ENCODE assay signal across 17 cellular contexts in the genomic region with DNA sequence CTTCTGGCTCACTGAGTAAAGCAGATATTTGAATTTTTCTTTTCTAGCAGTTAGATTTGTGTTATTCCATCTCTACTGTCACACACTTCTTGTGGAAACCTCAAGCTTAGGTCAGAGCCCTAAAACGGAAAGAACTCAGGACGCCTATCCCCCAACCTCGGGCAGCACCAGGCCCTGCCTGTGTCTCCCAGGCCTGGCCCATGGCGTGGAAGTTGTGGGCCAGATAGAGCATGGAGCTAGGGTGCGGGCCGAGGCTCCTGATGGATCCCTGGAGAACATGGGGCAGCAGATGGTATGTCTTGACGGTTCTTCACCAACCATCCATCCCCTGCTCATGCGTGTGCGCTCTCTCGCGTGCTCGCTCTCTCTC. TPM values are rescaled to one million over a fixed set of nuclear protein-coding genes. Genes with fewer than 3 reads are reported as not detected.
DNase-seq lines count a peak whose midpoint lies in the region; ATAC-seq and TF ChIP-seq lines count a peak whose summit lies in the region.
"Had no signal": no experiment of that assay in that cellular context is flagged by ENCODE, and none has a peak within 500 bp of the region (broad histone marks: within the 10 kb centered on the region; RNA-seq: fewer than 3 reads in every experiment).

No MANE protein-coding gene starts in this region.

- H3K4me3 ChIP-seq in DND-41 (ENCODE audit: low read depth in 1 of 2, low read length in 2 of 2) (no peak overlapping the region), osteoblast (ENCODE audit: insufficient read depth, low read length) (no peak overlapping the region)
- H3K4me3 ChIP-seq: BLaER1, breast epithelium, coronary artery, pancreas, stomach, upper lobe of left lung had no signal

- H3K36me3 Mint-ChIP-seq in activated CD8-positive, alpha-beta T cell treated with anti-CD3 and anti-CD28 coated beads for 36 hours (ENCODE audit: low read depth) = peaks cover 21% of the 10 kb centered on the region
- peaks cover 75% of the 10 kb centered on the region for H3K36me3 Mint-ChIP-seq in activated CD8-positive, alpha-beta T cell treated with anti-CD3 and anti-CD28 coated beads, Interleukin-2, amount 10 ng/mL, durations not matched to agents 7 days and 5 days (ENCODE audit: low read depth)
- H3K36me3 Mint-ChIP-seq in WTC11 = peaks cover 7% of the 10 kb centered on the region; the same call in 1 of the 2 replicates
- H3K36me3 Mint-ChIP-seq: naive B cell had no signal

- H3K9ac ChIP-seq in DND-41 (ENCODE audit: low read depth, low read length) = no peak overlapping the region
- H3K9ac ChIP-seq: BLaER1, KMS-11 had no signal

- intact Hi-C loops in activated CD8-positive, alpha-beta T cell treated with anti-CD3 and anti-CD28 coated beads for 36 hours (cut with micrococcal nuclease) = no loop called here
- intact Hi-C loops in head of caudate nucleus (cut with DNase I) = no loop called here

- H3K9me3 Mint-ChIP-seq in activated CD8-positive, alpha-beta T cell treated with anti-CD3 and anti-CD28 coated beads for 36 hours = no peaks in the 10 kb centered on the region
- no peaks in the 10 kb centered on the region for H3K9me3 Mint-ChIP-seq in activated CD8-positive, alpha-beta T cell treated with anti-CD3 and anti-CD28 coated beads, Interleukin-2, amount 10 ng/mL, durations not matched to agents 7 days and 5 days (ENCODE audit: insufficient read depth)
- H3K9me3 Mint-ChIP-seq in WTC11 = no peaks in the 10 kb centered on the region
- H3K9me3 Mint-ChIP-seq: memory B cell, naive B cell had no signal

- H3K4me1 ChIP-seq in DND-41 (ENCODE audit: insufficient read depth, low read length) (no peaks in the 10 kb centered on the region), osteoblast (ENCODE audit: insufficient read depth, low read length) (no peaks in the 10 kb centered on the region)
- H3K4me1 ChIP-seq: BLaER1, breast epithelium had no signal

- H3K4me2 ChIP-seq in DND-41 (ENCODE audit: insufficient read depth, low read length) (no peak overlapping the region), osteoblast (ENCODE audit: insufficient read depth, low read length) (no peak overlapping the region)
- H3K4me2 ChIP-seq: BLaER1, KMS-11 had no signal

- no peaks in the 10 kb centered on the region for H3K27me3 Mint-ChIP-seq in activated CD8-positive, alpha-beta T cell treated with anti-CD3 and anti-CD28 coated beads for 36 hours
- H3K27me3 Mint-ChIP-seq in activated CD8-positive, alpha-beta T cell treated with anti-CD3 and anti-CD28 coated beads, Interleukin-2, amount 10 ng/mL, durations not matched to agents 7 days and 5 days (ENCODE audit: low read depth) = no peaks in the 10 kb centered on the region
- no peaks in the 10 kb centered on the region for H3K27me3 Mint-ChIP-seq in WTC11 (ENCODE audit: low read depth)
- H3K27me3 Mint-ChIP-seq: memory B cell, naive B cell had no signal

- no peak for ATAC-seq in activated CD8-positive, alpha-beta T cell treated with anti-CD3 and anti-CD28 coated beads for 36 hours
- ATAC-seq in activated CD8-positive, alpha-beta T cell treated with anti-CD3 and anti-CD28 coated beads, Interleukin-2, amount 10 ng/mL, durations not matched to agents 7 days and 5 days = no peak
- ATAC-seq in DND-41 (ENCODE audit: insufficient read depth, low read depth) (peak; percentile 10; the same call in 1 of the 3 replicates), WTC11 (peak; percentile 58), GM18868 (IDR thresholded peaks at IDR 0.05; ENCODE audit: unreplicated experiment) (no peak)

- no peaks in the 10 kb centered on the region for H3K9me3 ChIP-seq in DND-41 (ENCODE audit: insufficient read depth, low read length, severe bottlenecking)
- no peaks in the 10 kb centered on the region for H3K9me3 ChIP-seq in osteoblast (ENCODE audit: low read depth, low read length)
- H3K9me3 ChIP-seq: BLaER1, breast epithelium, pancreas, stomach, upper lobe of left lung had no signal

- no peak overlapping the region for H2AFZ ChIP-seq in DND-41 (ENCODE audit: low read depth, low read length)
- H2AFZ ChIP-seq in osteoblast (ENCODE audit: low read length) = no peak overlapping the region

- POLR2A ChIA-PET in activated CD8-positive, alpha-beta T cell treated with anti-CD3 and anti-CD28 coated beads for 36 hours (lab: Charles Lee) = interaction anchor here (0.8 to 1.5 kb wide), 2 partner anchors 8 to 104 kb away, joined by 3 to 5 read pairs; no protein-coding TSS in a partner anchor
- POLR2A ChIA-PET in activated CD8-positive, alpha-beta T cell treated with anti-CD3 and anti-CD28 coated beads, Interleukin-2, amount 10 ng/mL, durations not matched to agents 7 days and 5 days (lab: Charles Lee) = interaction anchor here (0.6 to 0.7 kb wide), 2 partner anchors 20 to 232 kb away, joined by 3 to 5 read pairs; no protein-coding TSS in a partner anchor
- POLR2A ChIA-PET in WTC11 (lab: Charles Lee) = interaction anchor here (0.6 kb wide), 1 partner anchor 172 kb away, joined by 3 read pairs; no protein-coding TSS in a partner anchor

- no peak overlapping the region for H3K4me3 Mint-ChIP-seq in activated CD8-positive, alpha-beta T cell treated with anti-CD3 and anti-CD28 coated beads for 36 hours
- H3K4me3 Mint-ChIP-seq in activated CD8-positive, alpha-beta T cell treated with anti-CD3 and anti-CD28 coated beads, Interleukin-2, amount 10 ng/mL, durations not matched to agents 7 days and 5 days = no peak overlapping the region
- no peak overlapping the region for H3K4me3 Mint-ChIP-seq in WTC11
- H3K4me3 Mint-ChIP-seq: memory B cell, naive B cell had no signal

- H3K4me1 Mint-ChIP-seq in activated CD8-positive, alpha-beta T cell treated with anti-CD3 and anti-CD28 coated beads for 36 hours (ENCODE audit: low read depth) = peaks cover 24% of the 10 kb centered on the region
- H3K4me1 Mint-ChIP-seq in activated CD8-positive, alpha-beta T cell treated with anti-CD3 and anti-CD28 coated beads, Interleukin-2, amount 10 ng/mL, durations not matched to agents 7 days and 5 days (ENCODE audit: low read depth) = peaks cover 38% of the 10 kb centered on the region
- H3K4me1 Mint-ChIP-seq in WTC11 = peaks cover 2% of the 10 kb centered on the region; the same call in 1 of the 2 replicates

- H3K79me2 ChIP-seq in DND-41 (ENCODE audit: insufficient read depth, low read length) (no peaks in the 10 kb centered on the region), osteoblast (ENCODE audit: insufficient read depth, low read length) (no peaks in the 10 kb centered on the region)

- TF ChIP-seq CTCF in activated CD8-positive, alpha-beta T cell treated with anti-CD3 and anti-CD28 coated beads for 36 hours (IDR thresholded peaks at IDR 0.05) = peak; percentile 62
- TF ChIP-seq CTCF in DND-41 (IDR thresholded peaks at IDR 0.05; ENCODE audit: borderline replicate concordance, extremely low read depth, low read length, poor library complexity, severe bottlenecking) = no peak
- TF ChIP-seq CTCF in WTC11 (IDR thresholded peaks at IDR 0.05) = no peak
- no peak for TF ChIP-seq CTCF in osteoblast (IDR thresholded peaks at IDR 0.05; ENCODE audit: extremely low read depth, low read depth, low read length)

- H4K20me1 ChIP-seq in DND-41 (ENCODE audit: insufficient read depth, low read length) (no peaks in the 10 kb centered on the region), osteoblast (ENCODE audit: insufficient read depth, low read length) (no peaks in the 10 kb centered on the region)
- H4K20me1 ChIP-seq: BLaER1 had no signal

- H3K27ac Mint-ChIP-seq in activated CD8-positive, alpha-beta T cell treated with anti-CD3 and anti-CD28 coated beads for 36 hours = no peak overlapping the region
- no peak overlapping the region for H3K27ac Mint-ChIP-seq in activated CD8-positive, alpha-beta T cell treated with anti-CD3 and anti-CD28 coated beads, Interleukin-2, amount 10 ng/mL, durations not matched to agents 7 days and 5 days
- no peak overlapping the region for H3K27ac Mint-ChIP-seq in WTC11
- H3K27ac Mint-ChIP-seq: memory B cell had no signal

- no peak for DNase-seq in activated CD8-positive, alpha-beta T cell treated with anti-CD3 and anti-CD28 coated beads for 36 hours
- DNase-seq in activated CD8-positive, alpha-beta T cell treated with anti-CD3 and anti-CD28 coated beads, Interleukin-2, amount 10 ng/mL, durations not matched to agents 7 days and 5 days = no peak
- DNase-seq in DND-41 (no peak), WTC11 (ENCODE audit: low spot score) (no peak), osteoblast (ENCODE audit: insufficient read length, low spot score, missing footprints) (peak; percentile 47), NCI-H2029 treated with DMSO at 0.1 percent for 48 hours (lab: John Stamatoyannopoulos, UW) (no peak), head of caudate nucleus (no peak)

- H3K27me3 ChIP-seq in DND-41 (ENCODE audit: insufficient read depth, low read length, poor library complexity) = no peaks in the 10 kb centered on the region
- H3K27me3 ChIP-seq in osteoblast (ENCODE audit: insufficient read depth, low read length) = no peaks in the 10 kb centered on the region
- H3K27me3 ChIP-seq: BLaER1, breast epithelium, pancreas, stomach, upper lobe of left lung had no signal

- H3K27ac ChIP-seq in DND-41 (ENCODE audit: low read length) (no peak overlapping the region), osteoblast (ENCODE audit: low read depth, low read length) (no peak overlapping the region)
- H3K27ac ChIP-seq: BLaER1, coronary artery, KMS-11, pancreas had no signal

- H3K36me3 ChIP-seq in DND-41 (ENCODE audit: insufficient read depth, low read length) (peaks cover 27% of the 10 kb centered on the region), osteoblast (ENCODE audit: insufficient read depth, low read length) (no peaks in the 10 kb centered on the region)

- CTCF ChIA-PET in activated CD8-positive, alpha-beta T cell treated with anti-CD3 and anti-CD28 coated beads for 36 hours (lab: Charles Lee) = interaction anchor here (0.6 to 2.8 kb wide), 13 partner anchors 10 to 234 kb away, joined by 3 to 44 read pairs (median 4); no protein-coding TSS in a partner anchor
- CTCF ChIA-PET in activated CD8-positive, alpha-beta T cell treated with anti-CD3 and anti-CD28 coated beads, Interleukin-2, amount 10 ng/mL, durations not matched to agents 7 days and 5 days (lab: Charles Lee) = interaction anchor here (0.8 to 3.1 kb wide), 10 partner anchors 9 to 171 kb away, joined by 3 to 45 read pairs (median 4); no protein-coding TSS in a partner anchor
- CTCF ChIA-PET in WTC11 (lab: Charles Lee) = interaction anchor here (0.5 to 1.5 kb wide), 10 partner anchors 8 to 225 kb away, joined by 3 to 6 read pairs (median 4); a partner anchor contains a TSS

RNA-seq across cellular contexts. Expression of a gene that starts 20.6 kb away (rescaled TPM):
- 10 to 100 TPM; 12.2 to 15.1 TPM for total RNA-seq in activated CD8-positive, alpha-beta T cell treated with anti-CD3 and anti-CD28 coated beads for 36 hours
- total RNA-seq in activated CD8-positive, alpha-beta T cell treated with anti-CD3 and anti-CD28 coated beads, Interleukin-2, amount 10 ng/mL, durations not matched to agents 7 days and 5 days = 10 to 100 TPM; 38.7 to 41.0 TPM
- total RNA-seq in WTC11 (2021) = 13.9 to 14.6 TPM (median 14.3 TPM) in 3 replicates
- total RNA-seq in osteoblast = 22.1 and 23.5 TPM in 2 replicates

Comparison
In these comparisons a context has a peak if more than half of its experiments do, and no peak if none do; other contexts are left out.
1. ATAC-seq: peak in DND-41 (single experiment) and WTC11 (single experiment); none in activated CD8-positive, alpha-beta T cell treated with anti-CD3 and anti-CD28 coated beads for 36 hours (single experiment), activated CD8-positive, alpha-beta T cell treated with anti-CD3 and anti-CD28 coated beads, Interleukin-2, amount 10 ng/mL, durations not matched to agents 7 days and 5 days (single experiment) and GM18868 (single experiment).